In the genomic region with DNA sequence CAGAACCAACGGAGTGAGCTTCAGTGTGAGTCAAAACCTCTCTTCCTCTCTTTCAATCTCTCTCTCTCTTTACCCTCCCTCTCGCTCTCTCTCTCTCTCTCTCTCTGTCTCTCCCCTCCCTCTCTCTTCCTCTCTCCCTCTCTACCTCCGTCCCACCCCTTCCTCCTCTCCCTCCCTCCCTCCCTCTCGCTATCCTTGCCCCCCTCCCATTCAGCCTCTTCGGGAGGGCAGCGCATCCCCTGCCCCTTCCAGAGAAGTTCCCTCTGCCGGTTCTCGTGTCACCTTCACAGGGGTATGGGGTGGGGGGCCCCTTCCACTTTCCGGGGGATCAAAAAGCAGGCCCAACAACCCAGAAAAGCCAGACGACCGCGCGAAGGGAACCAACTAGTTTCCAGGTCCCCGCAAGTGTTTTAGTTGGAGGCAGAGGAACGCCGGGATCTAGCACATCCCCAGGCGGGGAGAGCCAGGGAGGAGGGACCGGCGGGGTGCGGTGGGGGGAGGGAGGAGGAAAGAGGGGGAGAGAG, we compare ENCODE assay signal across 20 cellular contexts. TPM values are rescaled to one million over a fixed set of nuclear protein-coding genes. Genes with fewer than 3 reads are reported as not detected.
DNase-seq lines count a peak whose midpoint lies in the region; TF ChIP-seq lines count a peak whose summit lies in the region.
"Had no signal": no experiment of that assay in that cellular context is flagged by ENCODE, and none has a peak within 500 bp of the region (broad histone marks: within the 10 kb centered on the region; RNA-seq: fewer than 3 reads in every experiment).

No MANE protein-coding gene starts in this region.

- no peak overlapping the region for H2AFZ ChIP-seq in smooth muscle cell (ENCODE audit: low read depth)

- H3K27me3 ChIP-seq in mesendoderm (ENCODE audit: insufficient read depth, low read length, poor library complexity) (peaks cover 2% of the 10 kb centered on the region), smooth muscle cell (ENCODE audit: low read depth) (peaks cover 93% of the 10 kb centered on the region), thyroid gland (peaks cover 13% of the 10 kb centered on the region)

- H2BK15ac ChIP-seq in mesendoderm (replicated peaks; ENCODE audit: low read depth) = no peak overlapping the region

- H3K79me1 ChIP-seq in mesendoderm (ENCODE audit: low read length) = no peaks in the 10 kb centered on the region

- no peak overlapping the region for H2BK5ac ChIP-seq in mesendoderm (ENCODE audit: low read length)

- H3K18ac ChIP-seq in mesendoderm (ENCODE audit: low read length) = peak overlapping the region; percentile 61

- no peak for TF ChIP-seq POLR2A in thyroid gland (IDR thresholded peaks at IDR 0.05)

- H3K9ac ChIP-seq in mesendoderm (ENCODE audit: low read length) (peak overlapping the region; percentile 70), smooth muscle cell (ENCODE audit: low read depth) (no peak overlapping the region)

- WGBS in mesendoderm (ENCODE audit: extremely low coverage, insufficient coverage, low lambda C conversion rate) = no CpG with 5 or more reads among the region's 20 CpGs
- WGBS in smooth muscle cell (ENCODE audit: low lambda C conversion rate) = 0% methylated on average over 4 of the region's 20 CpGs
- WGBS in thyroid gland, 2 donors = 0 to 7% methylated on average over 15 to 20 of the region's 20 CpGs

- H4K20me1 ChIP-seq in smooth muscle cell (ENCODE audit: low read depth) = no peaks in the 10 kb centered on the region

- no peaks in the 10 kb centered on the region for H3F3A ChIP-seq in smooth muscle cell (ENCODE audit: low read depth)

- H3K36me3 ChIP-seq in mesendoderm (ENCODE audit: control insufficient read depth, insufficient read depth, low read length) (no peaks in the 10 kb centered on the region), smooth muscle cell (ENCODE audit: low read depth) (no peaks in the 10 kb centered on the region), thyroid gland (no peaks in the 10 kb centered on the region)
- H3K36me3 ChIP-seq: MG63, upper lobe of left lung had no signal

- H3K27ac ChIP-seq in mesendoderm (ENCODE audit: low read depth, low read length) (no peak overlapping the region), smooth muscle cell (ENCODE audit: low read depth) (no peak overlapping the region), thyroid gland (no peak overlapping the region)
- H3K27ac ChIP-seq: C4-2B, upper lobe of left lung had no signal

- no peaks in the 10 kb centered on the region for H3K4me1 ChIP-seq in mesendoderm (ENCODE audit: control insufficient read depth, low read depth, low read length)
- no peaks in the 10 kb centered on the region for H3K4me1 ChIP-seq in smooth muscle cell (ENCODE audit: low read depth)
- H3K4me1 ChIP-seq in thyroid gland = peaks cover 6 to 11% of the 10 kb centered on the region in 2 donors

- H4K8ac ChIP-seq in mesendoderm (ENCODE audit: low read depth, low read length) = no peak overlapping the region

- peak overlapping the region; percentile 91 for H3K4me2 ChIP-seq in mesendoderm (ENCODE audit: low read length)
- H3K4me2 ChIP-seq in smooth muscle cell = peak overlapping the region; percentile 80

- no peak overlapping the region for H2BK120ac ChIP-seq in mesendoderm (ENCODE audit: low read depth, low read length)

- peak overlapping the region; percentile 53 for H3K56ac ChIP-seq in mesendoderm (ENCODE audit: low read length)

- H4K5ac ChIP-seq in mesendoderm (ENCODE audit: low read length) = no peak overlapping the region

- H3K9me3 ChIP-seq in smooth muscle cell (replicated peaks; ENCODE audit: low read depth) (no peaks in the 10 kb centered on the region), thyroid gland (no peaks in the 10 kb centered on the region)
- H3K9me3 ChIP-seq: MG63, upper lobe of left lung had no signal

- H2AK5ac ChIP-seq in mesendoderm (ENCODE audit: low read length) = no peak overlapping the region

- peak overlapping the region; percentile 57 for H3K4me3 ChIP-seq in mesendoderm (ENCODE audit: low read length)
- H3K4me3 ChIP-seq in smooth muscle cell = peak overlapping the region; percentile 40
- no peak overlapping the region for H3K4me3 ChIP-seq in thyroid gland (replicated peaks in 1 of 3)
- H3K4me3 ChIP-seq: MG63, upper lobe of left lung had no signal

- DNase-seq in NCI-H1694 (lab: John Stamatoyannopoulos, UW) (peak; percentile 23), NCI-H1694 treated with DMSO at 0.1 percent for 48 hours (lab: John Stamatoyannopoulos, UW) (no peak), head of caudate nucleus (peak in 32 of 42 donors; percentile 14 to 71 (median 46)), mesendoderm (peak; percentile 74), smooth muscle cell (lab: John Stamatoyannopoulos, UW; ENCODE audit: unreplicated experiment) (no peak), thyroid gland (no peak), DMS 273 (lab: John Stamatoyannopoulos, UW; ENCODE audit: unreplicated experiment) (no peak)
- DNase-seq in activated CD4-positive, alpha-beta T cell treated with anti-CD3 and anti-CD28 coated beads for 1 hour = no peak
- DNase-seq: activated B cell treated with CpG ODN at 0.5 μM for 24 hours, amniotic stem cell, cerebellar nuclear complex, immature natural killer cell, MG63, NCI-H2029 treated with DMSO at 0.1 percent for 48 hours, RPMI8226 had no signal

- intact Hi-C loops in head of caudate nucleus (cut with DNase I) = no loop called here
- intact Hi-C loops in thyroid gland (cut with DNase I) = no loop called here

- H3K79me2 ChIP-seq in mesendoderm (ENCODE audit: control insufficient read depth, insufficient read depth, low read length) (no peaks in the 10 kb centered on the region), smooth muscle cell (ENCODE audit: low read depth) (no peaks in the 10 kb centered on the region)

- no peak overlapping the region for H3K23ac ChIP-seq in mesendoderm (ENCODE audit: low read length)

- TF ChIP-seq CTCF in smooth muscle cell (IDR thresholded peaks at IDR 0.05; ENCODE audit: borderline replicate concordance, insufficient read depth, poor library complexity, severe bottlenecking) (no peak), thyroid gland (IDR thresholded peaks at IDR 0.05) (no peak)

- no peak overlapping the region for H3K4ac ChIP-seq in mesendoderm (ENCODE audit: low read depth, low read length)

RNA-seq across cellular contexts. Expression of a gene that starts 28.9 kb away (rescaled TPM):
- 0.42 TPM for polyA plus RNA-seq in mesendoderm (2013, experiment 1 of 2)
- polyA plus RNA-seq in mesendoderm (2013, experiment 2 of 2) = 0.39 TPM
- total RNA-seq in smooth muscle cell (not detected in 2 replicates), thyroid gland (under 1 TPM in 2 of 4 donors, not detected in 2; 0.40 to 0.98 TPM)
- polyA plus RNA-seq in smooth muscle cell = not detected in 2 replicates
- total RNA-seq: activated B cell treated with CpG ODN at 0.5 μM for 24 hours; activated CD8-positive, alpha-beta memory T cell treated with anti-CD3 and anti-CD28 coated beads for 36 hours; activated T-helper 2 cell treated with anti-CD3 and anti-CD28 coated beads, Interferon-gamma antibody, Interleukin-2, Interleukin-4, amounts not matched to agents 10 μg/mL and 5 μg/mL and 100 μg/mL, durations not matched to agents 14 hours and 24 hours and 36 hours; T-helper 1 cell treated with Interleukin-12 subunit alpha and Interleukin-12 subunit beta and Interleukin-4 antibody, amounts not matched to agents 30 ng/mL and 1 ng/mL, for 36 hours; upper lobe of left lung had no signal
- polyA plus RNA-seq: immature natural killer cell had no signal

Comparison
In these comparisons a context has a peak if more than half of its experiments do, and no peak if none do; other contexts are left out.
1. DNase-seq: peak in NCI-H1694 (single experiment), head of caudate nucleus (32 of 42) and mesendoderm (single experiment); none in NCI-H1694 treated with DMSO at 0.1 percent for 48 hours (single experiment), smooth muscle cell (single experiment), thyroid gland (0 of 2), activated CD4-positive, alpha-beta T cell treated with anti-CD3 and anti-CD28 coated beads for 1 hour (single experiment) and DMS 273 (single experiment).
2. H3K4me3 ChIP-seq: peak in mesendoderm (single experiment) and smooth muscle cell (single experiment); none in thyroid gland (0 of 3).